8 cellular contexts compared by ENCODE assay signal in the genomic region with DNA sequence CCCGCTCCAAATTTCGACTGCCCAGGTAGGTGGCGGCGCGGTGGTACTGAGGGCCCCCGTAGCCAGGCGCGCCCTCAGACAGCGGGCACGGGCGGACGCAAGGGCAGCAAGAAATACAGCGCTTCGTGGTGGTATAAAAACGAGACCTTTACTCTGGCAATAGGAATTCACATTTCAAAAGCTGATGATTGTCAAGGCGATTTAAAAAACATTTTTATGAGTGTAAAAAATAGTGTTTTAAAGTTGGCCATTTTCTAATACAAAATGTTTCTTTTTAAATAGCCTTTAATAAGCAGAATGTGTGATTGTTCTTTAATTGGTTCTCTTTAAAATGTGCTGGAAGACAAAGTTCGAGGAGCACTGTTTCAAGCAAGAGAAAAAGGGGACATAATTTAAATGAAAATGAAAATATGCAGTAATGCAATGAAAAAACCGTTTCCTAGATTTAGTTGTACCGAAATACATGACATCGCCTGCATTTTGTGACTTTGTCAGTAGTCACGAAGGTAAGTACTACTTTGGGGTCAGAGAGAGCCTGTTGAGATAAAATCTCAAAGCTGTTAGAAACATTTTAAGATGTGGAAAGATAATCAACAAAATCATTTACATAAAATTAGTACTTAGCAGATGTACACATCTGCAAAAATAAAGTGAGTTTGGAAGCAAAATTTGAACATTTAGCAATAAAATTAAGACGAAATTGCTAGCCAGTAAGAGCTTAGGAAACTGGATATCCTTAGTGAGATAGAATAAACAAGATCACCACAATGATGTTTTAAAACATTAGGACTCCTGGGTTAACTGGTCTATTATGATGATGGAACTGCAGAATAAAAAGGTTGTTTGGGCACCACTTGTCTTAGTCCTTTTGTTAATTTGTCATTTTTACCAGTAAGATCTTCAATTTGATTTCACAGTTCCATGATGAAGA. TPM values are rescaled to one million over a fixed set of nuclear protein-coding genes. Genes with fewer than 3 reads are reported as not detected.
DNase-seq lines count a peak whose midpoint lies in the region; ATAC-seq and TF ChIP-seq lines count a peak whose summit lies in the region.

No MANE protein-coding gene starts in this region.

- no peak for TF ChIP-seq CTCF in natural killer cell (IDR thresholded peaks at IDR 0.05)

- H3K27me3 Mint-ChIP-seq in natural killer cell (ENCODE audit: low read depth in 2 of 2), result no peaks in the 10 kb centered on the region

- DNase-seq in NCI-H1105 treated with DMSO at 0.1 percent for 48 hours (lab: John Stamatoyannopoulos, UW) (peak; percentile 47), NCI-H1105 (lab: John Stamatoyannopoulos, UW) (no peak), NT2/D1 (ENCODE audit: low read depth, low spot score) (no peak), natural killer cell (no peak), NCI-H1417 treated with DMSO at 0.1 percent for 48 hours (lab: John Stamatoyannopoulos, UW) (no peak)

- H3K36me3 ChIP-seq in NT2/D1 (ENCODE audit: insufficient read depth, insufficient read length, low read length) (peaks cover 28% of the 10 kb centered on the region), duodenal mucosa (ENCODE audit: control insufficient read depth in 1 of 2, insufficient read depth in 2 of 2, low read length in 2 of 2) (peaks cover under 1% of the 10 kb centered on the region in 2 donors)

- H3K9ac ChIP-seq in NT2/D1 (ENCODE audit: insufficient read length, low read depth), result peak overlapping the region; percentile 85
- peak overlapping the region; percentile 78 to 83 for H3K9ac ChIP-seq in duodenal mucosa (ENCODE audit: low read depth in 1 of 2, low read length in 2 of 2)

- H3K27me3 ChIP-seq in NT2/D1 (ENCODE audit: insufficient read depth, insufficient read length) (no peaks in the 10 kb centered on the region), duodenal mucosa (ENCODE audit: control insufficient read depth in 1 of 2, insufficient read depth in 2 of 2, low read length in 2 of 2) (no peaks in the 10 kb centered on the region)

- no peak for ATAC-seq in natural killer cell
- ATAC-seq in HG03432 (IDR thresholded peaks at IDR 0.05; ENCODE audit: unreplicated experiment), result no peak
- no peak for ATAC-seq in HG02884 (IDR thresholded peaks at IDR 0.05; ENCODE audit: unreplicated experiment)

- no peaks in the 10 kb centered on the region for H3K9me3 Mint-ChIP-seq in natural killer cell

- H3K4me3 Mint-ChIP-seq in natural killer cell, result peak overlapping the region; percentile 98

- no peaks in the 10 kb centered on the region for H3K9me3 ChIP-seq in NT2/D1 (ENCODE audit: insufficient read depth, low read length)
- no peaks in the 10 kb centered on the region for H3K9me3 ChIP-seq in duodenal mucosa (ENCODE audit: control insufficient read depth in 1 of 2, low read length in 2 of 2)

- peaks cover 29 to 48% of the 10 kb centered on the region in 2 donors for H3K4me1 Mint-ChIP-seq in natural killer cell

- H3K36me3 Mint-ChIP-seq in natural killer cell, result no peaks in the 10 kb centered on the region

- intact Hi-C loops in natural killer cell (cut with micrococcal nuclease), result loop anchor here (5.0 kb wide), 1 partner anchor 263 kb away; the partner anchor contains the start of gene LCA5L

- H3K4me3 ChIP-seq in NT2/D1 (ENCODE audit: insufficient read length, low read depth) (peak overlapping the region; percentile 96), duodenal mucosa (ENCODE audit: low read depth in 1 of 2, low read length in 2 of 2) (peak overlapping the region; percentile 82 to 90)

- H3K27ac ChIP-seq in duodenal mucosa (ENCODE audit: low read depth, low read length), result peak overlapping the region; percentile 90

- H3K4me1 ChIP-seq in NT2/D1 (ENCODE audit: insufficient read depth, insufficient read length), result no peaks in the 10 kb centered on the region
- peaks cover 17 to 20% of the 10 kb centered on the region in 2 donors for H3K4me1 ChIP-seq in duodenal mucosa (ENCODE audit: control insufficient read depth in 1 of 2, insufficient read depth in 2 of 2, low read length in 2 of 2)

- peak overlapping the region; percentile 93 to 95 for H3K27ac Mint-ChIP-seq in natural killer cell

RNA-seq across cellular contexts. Expression of gene PSMG1, which starts 1.1 kb away (rescaled TPM):
- 10 to 100 TPM; 11.3 to 12.1 (median 12.0) TPM for total RNA-seq in natural killer cell
